In the genomic region with DNA sequence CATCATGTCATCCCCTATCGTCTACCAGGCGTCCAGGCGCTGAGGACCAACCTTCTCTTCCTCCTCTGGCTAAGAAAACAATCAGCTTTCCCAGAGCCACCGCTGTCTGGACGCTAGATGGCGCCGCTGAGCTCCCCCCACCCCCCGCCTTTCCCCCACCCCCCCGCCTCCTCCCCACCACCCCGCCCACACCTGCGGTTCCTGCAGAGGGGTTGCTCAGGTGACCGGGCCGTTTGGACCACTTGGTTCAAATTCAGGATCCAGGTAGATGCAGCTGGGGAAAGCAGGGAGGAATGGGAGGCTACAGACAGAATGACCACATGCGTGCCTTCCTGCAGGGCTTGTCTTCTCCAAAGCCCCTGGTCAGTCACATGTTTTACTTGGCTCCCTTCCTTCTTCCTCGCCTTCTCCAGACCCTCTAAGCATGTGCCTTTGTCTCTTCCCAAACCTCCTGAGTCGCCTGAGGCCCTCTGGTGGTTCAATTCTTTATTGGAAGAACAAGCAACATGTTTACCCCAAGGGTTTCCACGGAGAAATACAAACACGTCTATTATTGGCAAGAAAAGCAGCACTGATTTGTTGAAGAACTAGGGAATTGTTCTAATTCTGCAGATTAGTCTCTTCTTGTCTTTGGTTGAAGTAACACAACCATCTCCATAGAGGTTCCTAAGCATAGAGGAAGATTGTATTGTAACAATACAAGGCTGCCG, we compare ENCODE assay signal across 8 cellular contexts. TPM values are rescaled to one million over a fixed set of nuclear protein-coding genes. Genes with fewer than 3 reads are reported as not detected.
A peak's percentile ranks its signal among the peaks of the same experiment; 100 is the strongest.
DNase-seq lines count a peak whose midpoint lies in the region; ATAC-seq, FAIRE-seq and TF ChIP-seq lines count a peak whose summit lies in the region.

No MANE protein-coding gene starts in this region.

- FAIRE-seq in K562 (lab: Jason Lieb, UNC) = peak; percentile 87

- TF ChIP-seq CTCF in GM10248 (IDR thresholded peaks at IDR 0.05; ENCODE audit: control extremely low read depth, extremely low read depth, low read depth, missing control alignments) (peak; percentile 39), K562 (IDR thresholded peaks at IDR 0.05 in 2 of 3, conservative IDR thresholded peaks at IDR 0.05 in 1 of 3; ENCODE audit: insufficient read depth in 2 of 3, low read depth in 1 of 3, low read length in 3 of 3) (peak; percentile 61 to 78 (median 75); a peak in 5 of 6 replicates)

- peak; percentile 74 for DNase-seq in GM10248 (ENCODE audit: extremely low spot score)
- peak; percentile 85 for DNase-seq in NCI-H1105 (lab: John Stamatoyannopoulos, UW)
- DNase-seq in K562 (ENCODE audit: extremely low read depth in 1 of 4, low spot score in 3 of 4) = peak; percentile 86 to 96 (median 94)
- DNase-seq in iPS DF 4.7 (ENCODE audit: extremely low read depth, low spot score) = peak; percentile 71
- DNase-seq in smooth muscle cell of the brain vasculature (ENCODE audit: low read depth, low spot score) = peak; percentile 26
- DNase-seq in T1000 (lab: John Stamatoyannopoulos, UW) = no peak

- peaks cover 14 to 24% of the 10 kb centered on the region in 2 experiments for H3K27me3 ChIP-seq in K562 (ENCODE audit: control insufficient read depth in 2 of 2, insufficient read depth in 2 of 2, low read length in 2 of 2)

- no peak overlapping the region for H3K9ac ChIP-seq in K562 (ENCODE audit: insufficient read depth in 1 of 2, low read depth in 2 of 2, low read length in 2 of 2)

- no peak for TF ChIP-seq POLR2A in K562 (conservative IDR thresholded peaks at IDR 0.05)

- POLR2A ChIA-PET in GM10248 (lab: Yijun Ruan, JAX) = no interaction called here
- POLR2A ChIA-PET in K562 (lab: Yijun Ruan, JAX) = interaction anchor here (0.7 to 1.5 kb wide), 5 partner anchors 9 to 260 kb away, joined by 3 to 7 read pairs (median 4); no protein-coding TSS in a partner anchor

- H3K4me2 ChIP-seq in K562 (ENCODE audit: insufficient read depth, low read length) = peak overlapping the region; percentile 70

- no peaks in the 10 kb centered on the region for H3K79me2 ChIP-seq in K562 (ENCODE audit: control insufficient read depth, insufficient read depth, low read length)

- WGBS in K562 (ENCODE audit: insufficient coverage, low coverage, missing lambda C conversion rate) = 9% methylated on average over 16 of the region's 19 CpGs

- TF ChIP-seq EP300 in K562 (IDR thresholded peaks at IDR 0.05; ENCODE audit: low read length) = no peak

- intact Hi-C loops in K562 (cut with micrococcal nuclease) = loop anchor here (1.0 to 2.0 kb wide), 2 partner anchors 99 to 112 kb away; no protein-coding TSS in a partner anchor

- H3K36me3 ChIP-seq in K562 (ENCODE audit: control insufficient read depth, insufficient read depth, low read length) = no peaks in the 10 kb centered on the region

- H3K9me3 ChIP-seq in K562 (replicated peaks; ENCODE audit: control insufficient read depth, insufficient read depth, low read depth, low read length) = no peaks in the 10 kb centered on the region

- CTCF ChIA-PET in GM10248 (lab: Yijun Ruan, JAX) = interaction anchor here (0.7 to 8.0 kb wide), 13 partner anchors 11 to 112 kb away, joined by 3 to 51 read pairs (median 4); no protein-coding TSS in a partner anchor
- CTCF ChIA-PET in K562 (lab: Yijun Ruan, JAX; ENCODE audit: low intra/inter-chr PET ratio) = interaction anchor here (0.6 to 2.9 kb wide), 6 partner anchors 98 to 308 kb away, joined by 3 to 18 read pairs (median 8); no protein-coding TSS in a partner anchor

- no peak overlapping the region for H3K27ac ChIP-seq in K562 (ENCODE audit: extremely low read depth, low read depth, low read length)

- no peak overlapping the region for H3K4me3 ChIP-seq in K562

- peak overlapping the region; percentile 90 for H2AFZ ChIP-seq in K562 (ENCODE audit: low read depth, low read length)

- peak; percentile 46 to 64 for TF ChIP-seq RAD21 in K562 (CRISPR knock-in tag; conservative IDR thresholded peaks at IDR 0.05 in 1 of 2, IDR thresholded peaks at IDR 0.05 in 1 of 2)

- no peaks in the 10 kb centered on the region for H4K20me1 ChIP-seq in K562 (replicated peaks; ENCODE audit: control insufficient read depth, insufficient read depth, low read length)

- ATAC-seq in SK-N-SH treated with all-trans-retinoic acid at 6 μM for 48 hours (peak; percentile 90), K562 (peak; percentile 91), HG02870 (IDR thresholded peaks at IDR 0.05; ENCODE audit: unreplicated experiment) (no peak)

- H3K9me1 ChIP-seq in K562 (ENCODE audit: control insufficient read depth, insufficient read depth, low read length) = no peaks in the 10 kb centered on the region

- BruUV-seq in K562 (replicated peaks; lab: Mats Ljungman, UMichigan) = no TSS peak

- in situ Hi-C loops in K562 (cut with MboI) = no loop called here

- peaks cover 0 to 3% of the 10 kb centered on the region in 2 experiments; a peak in 2 of 5 replicates for H3K4me1 ChIP-seq in K562 (replicated peaks in 1 of 2; ENCODE audit: control insufficient read depth in 2 of 2, insufficient read depth in 2 of 2, low read length in 2 of 2)

TF ChIP-seq in SK-N-SH treated with all-trans-retinoic acid at 6 μM for 48 hours, 23 proteins besides CTCF, POLR2A, EP300 and RAD21:
- TF ChIP-seq ISL1 (CRISPR knock-in tag; IDR thresholded peaks at IDR 0.05) = peak; percentile 22; the same call in 1 of the 2 replicates
- TF ChIP-seq TCF4 (CRISPR knock-in tag; IDR thresholded peaks at IDR 0.05; ENCODE audit: borderline replicate concordance) = peak; percentile 36; the same call in 1 of the 2 replicates
- no peak for TF ChIP-seq ZC3H10 (CRISPR knock-in tag; IDR thresholded peaks at IDR 0.05)
- 0 out of 2 replicates have a peak, but pooled peaks have one; percentile 20 for TF ChIP-seq GLIS3 (CRISPR knock-in tag; IDR thresholded peaks at IDR 0.05)
TF ChIP-seq in SK-N-SH treated with all-trans-retinoic acid at 6 μM for 48 hours: peak in this region for 3.

TF ChIP-seq in K562, 482 proteins besides CTCF, POLR2A, EP300 and RAD21 (continues in another document):
- TF ChIP-seq KDM4B (IDR thresholded peaks at IDR 0.05; ENCODE audit: borderline replicate concordance in 2 of 2, low read depth in 1 of 2) (peak in 1 of 2 experiments; percentile 68; a peak in 1 of 4 replicates), TRIM24 (IDR thresholded peaks at IDR 0.05) (peak in 1 of 2 experiments; percentile 14; a peak in 1 of 4 replicates), HMG20B (CRISPR knock-in tag; IDR thresholded peaks at IDR 0.05) (no peak), ERF (CRISPR knock-in tag; IDR thresholded peaks at IDR 0.05) (0 out of 2 replicates have a peak, but pooled peaks have one; percentile 37), FOXA3 (CRISPR knock-in tag; conservative IDR thresholded peaks at IDR 0.05 in 1 of 2, IDR thresholded peaks at IDR 0.05 in 1 of 2) (0 out of 4 replicates have a peak, but pooled peaks of 1 of the 2 experiments have one; percentile 15), CXXC5 (CRISPR knock-in tag; IDR thresholded peaks at IDR 0.05) (peak; percentile 39; the same call in 1 of the 2 replicates), POLR2G (IDR thresholded peaks at IDR 0.05; ENCODE audit: low read depth, low read length) (no peak), CBX3 (IDR thresholded peaks at IDR 0.05; ENCODE audit: borderline replicate concordance in 1 of 2, low read length in 2 of 2) (peak in 1 of 2 experiments; percentile 88; a peak in 2 of 3 replicates)
- TF ChIP-seq, protein P1, sequence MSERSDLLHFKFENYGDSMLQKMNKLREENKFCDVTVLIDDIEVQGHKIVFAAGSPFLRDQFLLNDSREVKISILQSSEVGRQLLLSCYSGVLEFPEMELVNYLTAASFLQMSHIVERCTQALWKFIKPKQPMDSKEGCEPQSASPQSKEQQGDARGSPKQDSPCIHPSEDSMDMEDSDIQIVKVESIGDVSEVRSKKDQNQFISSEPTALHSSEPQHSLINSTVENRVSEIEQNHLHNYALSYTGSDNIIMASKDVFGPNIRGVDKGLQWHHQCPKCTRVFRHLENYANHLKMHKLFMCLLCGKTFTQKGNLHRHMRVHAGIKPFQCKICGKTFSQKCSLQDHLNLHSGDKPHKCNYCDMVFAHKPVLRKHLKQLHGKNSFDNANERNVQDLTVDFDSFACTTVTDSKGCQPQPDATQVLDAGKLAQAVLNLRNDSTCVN (CRISPR knock-in tag; IDR thresholded peaks at IDR 0.05) = 0 out of 2 replicates have a peak, but pooled peaks have one; percentile 53

RNA-seq across cellular contexts. Expression of gene AOC1, which starts 24.7 kb away (rescaled TPM):
- not detected in 2 replicates for total RNA-seq in K562 (2011; cell fraction: chromatin; rRNA removed; ENCODE audit: low replicate concordance)
- total RNA-seq in K562 (2011; cell fraction: nucleolus; rRNA removed) = not detected in 2 replicates
- not detected in 2 replicates for total RNA-seq in K562 (2011; cell fraction: nucleoplasm; rRNA removed)
- total RNA-seq in K562 (2014; rRNA removed) (not detected in 2 replicates), K562 (2014; rRNA removed; fragmentation: Illumina TruSeq; extraction: Trizol) (not detected in 2 replicates), K562 (2015; rRNA removed; fragmentation: Illumina TruSeq; extraction: Trizol) (not detected in 2 replicates), K562 (2021) (not detected in 2 replicates)
- polyA plus RNA-seq in K562 (2011; rRNA removed) (not detected in 2 replicates), K562 (2014; fragmentation: Illumina TruSeq; extraction: Trizol) (not detected in 2 replicates), K562 (2014; fragmentation: Nextera tagmentation; extraction: Ambion mirVana) (not detected), K562 (2014; rRNA removed) (not detected in 2 replicates)
- polyA plus RNA-seq in K562 (2011; cell fraction: cytosol; rRNA removed) = not detected in 2 replicates
- not detected in 2 replicates for polyA plus RNA-seq in K562 (2011; cell fraction: nucleus; rRNA removed)
- polyA plus RNA-seq in K562 (2012) = not detected in 2 replicates
- polyA minus RNA-seq in K562 (2011; rRNA and poly(A)+ RNA removed) = not detected in 2 replicates
- not detected in 2 replicates for polyA minus RNA-seq in K562 (2011; cell fraction: cytosol; rRNA and poly(A)+ RNA removed)
- polyA minus RNA-seq in K562 (2011; cell fraction: nucleus; rRNA and poly(A)+ RNA removed) = not detected in 2 replicates
